ENCODE assay signal across 10 cellular contexts in the genomic region with DNA sequence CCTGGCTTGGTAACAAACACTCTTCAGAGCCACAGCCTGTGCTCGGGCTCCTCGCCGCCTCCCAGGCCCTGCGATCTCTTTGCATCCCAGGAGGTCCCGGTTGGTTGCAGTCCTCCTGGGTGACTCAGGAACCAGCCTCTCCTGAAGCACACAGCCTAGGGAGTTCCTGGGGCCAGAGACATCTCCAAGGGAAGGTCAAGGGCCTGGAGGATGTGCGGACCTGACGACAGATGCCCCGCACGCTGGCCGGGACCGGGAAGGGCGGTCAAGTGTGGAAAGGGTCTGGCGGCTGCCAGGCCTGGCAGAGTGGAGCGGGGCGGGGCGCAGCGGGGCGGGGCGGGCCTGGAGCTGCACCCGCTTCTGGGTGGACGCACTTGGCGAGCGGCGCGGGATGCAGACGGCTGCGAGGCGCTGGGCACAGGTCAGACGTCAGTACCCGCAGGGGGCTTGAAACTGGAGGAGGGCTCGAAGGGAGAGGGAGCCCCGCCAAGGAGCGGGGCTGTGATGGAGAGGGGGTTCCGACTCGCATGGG. TPM values are rescaled to one million over a fixed set of nuclear protein-coding genes. Genes with fewer than 3 reads are reported as not detected.
DNase-seq lines count a peak whose midpoint lies in the region; ATAC-seq and TF ChIP-seq lines count a peak whose summit lies in the region.
"Had no signal": no experiment of that assay in that cellular context is flagged by ENCODE, and none has a peak within 500 bp of the region (broad histone marks: within the 10 kb centered on the region; RNA-seq: fewer than 3 reads in every experiment).

No MANE protein-coding gene starts in this region.

- TF ChIP-seq CTCF in epithelial cell of proximal tubule (conservative IDR thresholded peaks at IDR 0.05; ENCODE audit: low read depth, low read length) (no peak), omental fat pad (IDR thresholded peaks at IDR 0.05) (no peak)

- DNase-seq in EH (ENCODE audit: low read depth) (peak; percentile 31), RKO (ENCODE audit: low spot score) (peak; percentile 42), epithelial cell of proximal tubule (ENCODE audit: low read depth) (no peak), omental fat pad (ENCODE audit: low spot score) (no peak), midbrain (lab: John Stamatoyannopoulos, UW) (no peak), NOMO-1 treated with dmso at 0.1 percent for 144 hours (lab: John Stamatoyannopoulos, UW; ENCODE audit: unreplicated experiment) (no peak)
- DNase-seq in stimulated activated CD4-positive, alpha-beta T cell treated with anti-CD3 and anti-CD28 coated beads, Interleukin-4, amount 100 ng/mL, for 1 hour = no peak
- DNase-seq: stimulated activated naive CD4-positive, alpha-beta T cell treated with Interleukin-2 at 50 U/mL for 16 hours had no signal

- H3K4me3 ChIP-seq in epithelial cell of proximal tubule (ENCODE audit: low read depth, low read length) = peak overlapping the region; percentile 47
- H3K4me3 ChIP-seq: K562 had no signal

- ATAC-seq in omental fat pad (ENCODE audit: low FRiP score) = peak; percentile 54
- ATAC-seq in GM19023 (IDR thresholded peaks at IDR 0.05; ENCODE audit: unreplicated experiment) = no peak
- ATAC-seq: K562 had no signal

RNA-seq across cellular contexts. Expression of a gene that starts 45.0 kb away (rescaled TPM):
- total RNA-seq in epithelial cell of proximal tubule (2.7 and 5.7 TPM in 2 replicates), omental fat pad (not detected)

Comparison
In these comparisons a context has a peak if more than half of its experiments do, and no peak if none do; other contexts are left out.
1. DNase-seq: peak in EH (single experiment) and RKO (single experiment); none in epithelial cell of proximal tubule (single experiment), omental fat pad (single experiment), midbrain (single experiment), stimulated activated CD4-positive, alpha-beta T cell treated with anti-CD3 and anti-CD28 coated beads, Interleukin-4, amount 100 ng/mL, for 1 hour (single experiment) and NOMO-1 treated with dmso at 0.1 percent for 144 hours (single experiment).